In genomic region chr13:43661321-43661720, GRCh38 we compare ENCODE assay signal across 27 cellular contexts.
"Had no signal": no experiment of that assay in that cellular context is flagged by ENCODE, and none has a peak within 500 bp of the region (broad histone marks: within the 10 kb centered on the region; RNA-seq: fewer than 3 reads in every experiment).

No MANE protein-coding gene starts in this region.

- H3K36me3 Mint-ChIP-seq: mesothelial cell of epicardium; naive B cell; natural killer cell treated with Interleukin-12 subunit alpha and Interleukin-12 subunit beta and Interleukin-15 and Interleukin-18, amount 100 ng/mL, for 72 hours; stimulated activated naive B cell treated with anti-CD40 and anti-IgM and Interleukin-4, amounts not matched to agents 10 μg/mL and 1 μg/mL and 100 μg/mL, for 72 hours had no signal

- DNase-seq: colonic mucosa; dermis blood vessel endothelial cell; effector memory CD4-positive, alpha-beta T cell; gastrocnemius medialis; head of caudate nucleus; kidney; mesenchymal stem cell; mucosa of descending colon; naive B cell; occipital lobe; ovary; posterior cingulate gyrus; psoas muscle; right cardiac atrium; stimulated activated CD4-positive, alpha-beta T cell treated with anti-CD3 and anti-CD28 coated beads, Interleukin-15, amount 100 ng/mL, for 24 hours; stimulated activated CD4-positive, alpha-beta T cell treated with anti-CD3 and anti-CD28 coated beads, Interleukin-2, amount 100 ng/mL, for 48 hours; stimulated activated naive B cell treated with anti-CD40 and anti-IgM and Interleukin-4, amounts not matched to agents 10 μg/mL and 1 μg/mL and 100 μg/mL, for 72 hours; transverse colon had no signal

- H3K27me3 Mint-ChIP-seq: naive B cell had no signal

- ATAC-seq: gastrocnemius medialis; left lobe of liver; mucosa of descending colon; natural killer cell treated with Interleukin-12 subunit alpha and Interleukin-12 subunit beta and Interleukin-15 and Interleukin-18, amount 100 ng/mL, for 72 hours; psoas muscle; right cardiac atrium; stimulated activated naive B cell treated with anti-CD40 and anti-IgM and Interleukin-4, amounts not matched to agents 10 μg/mL and 1 μg/mL and 100 μg/mL, for 72 hours had no signal

- H3K4me3 Mint-ChIP-seq: mesothelial cell of epicardium; naive B cell; natural killer cell treated with Interleukin-12 subunit alpha and Interleukin-12 subunit beta and Interleukin-15 and Interleukin-18, amount 100 ng/mL, for 72 hours; stimulated activated naive B cell treated with anti-CD40 and anti-IgM and Interleukin-4, amounts not matched to agents 10 μg/mL and 1 μg/mL and 100 μg/mL, for 72 hours; stimulated activated naive CD8-positive, alpha-beta T cell treated with anti-CD3 and anti-CD28 coated beads, Interleukin-15, Interleukin-2, amounts not matched to agents 100 ng/mL and 50 ng/mL, for 24 hours had no signal

- H3K27ac ChIP-seq: colonic mucosa, gastrocnemius medialis, hepatocyte, ovary, psoas muscle, skin epidermis, thoracic aorta, transverse colon, vagina had no signal

- H3K9me3 Mint-ChIP-seq: mesothelial cell of epicardium; naive B cell; natural killer cell treated with Interleukin-12 subunit alpha and Interleukin-12 subunit beta and Interleukin-15 and Interleukin-18, amount 100 ng/mL, for 72 hours; stimulated activated naive B cell treated with anti-CD40 and anti-IgM and Interleukin-4, amounts not matched to agents 10 μg/mL and 1 μg/mL and 100 μg/mL, for 72 hours; stimulated activated naive CD8-positive, alpha-beta T cell treated with anti-CD3 and anti-CD28 coated beads, Interleukin-15, Interleukin-2, amounts not matched to agents 100 ng/mL and 50 ng/mL, for 24 hours had no signal

- H3K4me3 ChIP-seq: colonic mucosa, gastrocnemius medialis, hepatocyte, lung, mucosa of descending colon, ovary, psoas muscle, skin epidermis, thoracic aorta, transverse colon, vagina had no signal

- H3K27ac Mint-ChIP-seq: mesothelial cell of epicardium; naive B cell; natural killer cell treated with Interleukin-12 subunit alpha and Interleukin-12 subunit beta and Interleukin-15 and Interleukin-18, amount 100 ng/mL, for 72 hours; stimulated activated naive B cell treated with anti-CD40 and anti-IgM and Interleukin-4, amounts not matched to agents 10 μg/mL and 1 μg/mL and 100 μg/mL, for 72 hours; stimulated activated naive CD8-positive, alpha-beta T cell treated with anti-CD3 and anti-CD28 coated beads, Interleukin-15, Interleukin-2, amounts not matched to agents 100 ng/mL and 50 ng/mL, for 24 hours had no signal

- H3K9me3 ChIP-seq: colonic mucosa, gastrocnemius medialis, mucosa of descending colon, ovary, psoas muscle, thoracic aorta, transverse colon, vagina had no signal

- H3K27me3 ChIP-seq: colonic mucosa, gastrocnemius medialis, hepatocyte, ovary, transverse colon, vagina had no signal

- H3K36me3 ChIP-seq: colonic mucosa, gastrocnemius medialis, ovary, thoracic aorta, transverse colon, vagina had no signal

- H3K4me1 Mint-ChIP-seq: stimulated activated naive B cell treated with anti-CD40 and anti-IgM and Interleukin-4, amounts not matched to agents 10 μg/mL and 1 μg/mL and 100 μg/mL, for 72 hours had no signal
